Comparison of ENCODE assay signal across 25 cellular contexts in the genomic region with DNA sequence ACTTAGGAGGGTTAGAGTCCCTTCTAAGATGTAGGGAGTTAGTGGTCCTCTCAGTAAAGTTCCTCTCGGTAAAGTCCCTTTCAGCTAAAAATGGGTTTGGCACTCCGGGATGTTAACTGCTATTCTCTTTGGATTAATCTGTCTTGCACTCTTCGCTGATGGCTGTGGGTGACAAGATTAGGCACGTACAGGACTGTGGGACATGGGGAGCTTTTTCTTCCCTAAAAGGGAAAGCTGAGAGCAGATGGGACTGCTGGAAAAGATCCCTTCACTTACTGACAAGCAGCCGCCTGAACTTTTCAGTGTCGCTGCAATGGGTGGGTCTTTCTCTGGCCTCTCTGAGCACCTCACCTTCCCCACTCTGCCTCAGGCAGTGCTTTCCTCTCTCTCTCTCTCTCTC. TPM values are rescaled to one million over a fixed set of nuclear protein-coding genes. Genes with fewer than 3 reads are reported as not detected.
DNase-seq lines count a peak whose midpoint lies in the region; ATAC-seq and TF ChIP-seq lines count a peak whose summit lies in the region.
"Had no signal": no experiment of that assay in that cellular context is flagged by ENCODE, and none has a peak within 500 bp of the region (broad histone marks: within the 10 kb centered on the region; RNA-seq: fewer than 3 reads in every experiment).

No MANE protein-coding gene starts in this region.

- no peak overlapping the region for H3K27ac Mint-ChIP-seq in activated CD8-positive, alpha-beta memory T cell treated with anti-CD3 and anti-CD28 coated beads, Interleukin-2, amount 10 ng/mL, durations not matched to agents 7 days and 5 days

- peak; percentile 33 for DNase-seq in activated CD8-positive, alpha-beta memory T cell treated with anti-CD3 and anti-CD28 coated beads, Interleukin-2, amount 10 ng/mL, durations not matched to agents 7 days and 5 days
- DNase-seq in activated CD8-positive, alpha-beta memory T cell treated with anti-CD3 and anti-CD28 coated beads, Interleukin-2, amount 50 U/mL, for 4 hours, result no peak
- DNase-seq in caudate nucleus (lab: John Stamatoyannopoulos, UW) (no peak), right cardiac atrium (no peak), substantia nigra (lab: John Stamatoyannopoulos, UW) (no peak), sigmoid colon (no peak), esophagus squamous epithelium (lab: John Stamatoyannopoulos, UW) (no peak)
- DNase-seq: 8988T; Caco-2; CD4-positive, alpha-beta memory T cell; DMS 273 treated with DMSO at 0.1 percent for 48 hours; DND-41; KG1; NCI-H1092 treated with DMSO at 0.1 percent for 48 hours; NCI-H1436 treated with DMSO at 0.1 percent for 48 hours; NCI-H2029 treated with DMSO at 0.1 percent for 48 hours; NCI-H226; NCI-H510A treated with DMSO at 0.1 percent for 48 hours; NCI-H774; OCI-M1; SHP77 had no signal

- H3K4me3 Mint-ChIP-seq in activated CD8-positive, alpha-beta memory T cell treated with anti-CD3 and anti-CD28 coated beads, Interleukin-2, amount 10 ng/mL, durations not matched to agents 7 days and 5 days, result no peak overlapping the region
- H3K4me3 Mint-ChIP-seq: CD4-positive, alpha-beta memory T cell had no signal

- 47% methylated on average over 6 of the region's 6 CpGs for WGBS in right cardiac atrium
- 82 to 91% methylated on average over 6 of the region's 6 CpGs for WGBS in sigmoid colon, 2 donors
- WGBS in esophagus squamous epithelium, 2 donors, result 20 to 31% methylated on average over 5 to 6 of the region's 6 CpGs

- H3K27me3 ChIP-seq in right cardiac atrium (ENCODE audit: control insufficient read depth, insufficient read depth), result no peaks in the 10 kb centered on the region
- no peaks in the 10 kb centered on the region for H3K27me3 ChIP-seq in sigmoid colon
- no peaks in the 10 kb centered on the region for H3K27me3 ChIP-seq in esophagus squamous epithelium
- H3K27me3 ChIP-seq: BLaER1 treated with 17β-estradiol and CSF1 and Interleukin-3, amounts not matched to agents 10 nM and 100 nM had no signal

- H3K27me3 Mint-ChIP-seq in activated CD8-positive, alpha-beta memory T cell treated with anti-CD3 and anti-CD28 coated beads, Interleukin-2, amount 10 ng/mL, durations not matched to agents 7 days and 5 days, result peaks cover 22% of the 10 kb centered on the region

- TF ChIP-seq POLR2A in sigmoid colon (IDR thresholded peaks at IDR 0.05), result no peak
- TF ChIP-seq POLR2A in esophagus squamous epithelium (IDR thresholded peaks at IDR 0.05), result no peak

- no peak for ATAC-seq in activated CD8-positive, alpha-beta memory T cell treated with anti-CD3 and anti-CD28 coated beads, Interleukin-2, amount 10 ng/mL, durations not matched to agents 7 days and 5 days
- ATAC-seq in right cardiac atrium (peak; percentile 78 to 85), GM21447 (IDR thresholded peaks at IDR 0.05; ENCODE audit: unreplicated experiment) (no peak)
- ATAC-seq: GM12878 had no signal

- no peaks in the 10 kb centered on the region for H3K9me3 Mint-ChIP-seq in activated CD8-positive, alpha-beta memory T cell treated with anti-CD3 and anti-CD28 coated beads, Interleukin-2, amount 10 ng/mL, durations not matched to agents 7 days and 5 days (ENCODE audit: low read depth)
- H3K9me3 Mint-ChIP-seq: CD4-positive, alpha-beta memory T cell had no signal

- TF ChIP-seq EP300 in sigmoid colon (IDR thresholded peaks at IDR 0.05), result no peak

- H3K4me1 ChIP-seq in right cardiac atrium (ENCODE audit: control insufficient read depth, insufficient read depth, low read length) (peaks cover 1% of the 10 kb centered on the region), sigmoid colon (peaks cover 0 to 5% (median 0%) of the 10 kb centered on the region in 4 donors), esophagus squamous epithelium (no peaks in the 10 kb centered on the region)
- H3K4me1 ChIP-seq: BLaER1 treated with 17β-estradiol and CSF1 and Interleukin-3, amounts not matched to agents 10 nM and 100 nM; Caco-2 had no signal

- CTCF ChIA-PET in activated CD8-positive, alpha-beta memory T cell treated with anti-CD3 and anti-CD28 coated beads, Interleukin-2, amount 10 ng/mL, durations not matched to agents 7 days and 5 days (lab: Charles Lee), result no interaction called here

- no peak overlapping the region for H3K4me3 ChIP-seq in right cardiac atrium (ENCODE audit: low read length)
- H3K4me3 ChIP-seq in sigmoid colon, result no peak overlapping the region
- no peak overlapping the region for H3K4me3 ChIP-seq in esophagus squamous epithelium
- H3K4me3 ChIP-seq: BLaER1 treated with 17β-estradiol and CSF1 and Interleukin-3, amounts not matched to agents 10 nM and 100 nM; GM12878 had no signal

- peak overlapping the region; percentile 21 for H3K27ac ChIP-seq in caudate nucleus (ENCODE audit: low read depth, low read length)
- H3K27ac ChIP-seq in right cardiac atrium (ENCODE audit: low read length), result peak overlapping the region; percentile 98
- H3K27ac ChIP-seq in substantia nigra (ENCODE audit: low read depth, low read length, poor library complexity, severe bottlenecking), result peak overlapping the region; percentile 42
- no peak overlapping the region for H3K27ac ChIP-seq in sigmoid colon
- no peak overlapping the region for H3K27ac ChIP-seq in esophagus squamous epithelium
- H3K27ac ChIP-seq: BLaER1 treated with 17β-estradiol and CSF1 and Interleukin-3, amounts not matched to agents 10 nM and 100 nM had no signal

- no peaks in the 10 kb centered on the region for H3K9me3 ChIP-seq in right cardiac atrium (ENCODE audit: control insufficient read depth, low read length)
- no peaks in the 10 kb centered on the region for H3K9me3 ChIP-seq in sigmoid colon
- no peaks in the 10 kb centered on the region for H3K9me3 ChIP-seq in esophagus squamous epithelium
- H3K9me3 ChIP-seq: BLaER1 treated with 17β-estradiol and CSF1 and Interleukin-3, amounts not matched to agents 10 nM and 100 nM; Caco-2 had no signal

- TF ChIP-seq CTCF in sigmoid colon (IDR thresholded peaks at IDR 0.05) (no peak), esophagus squamous epithelium (IDR thresholded peaks at IDR 0.05) (no peak)

- no peaks in the 10 kb centered on the region for H3K36me3 Mint-ChIP-seq in activated CD8-positive, alpha-beta memory T cell treated with anti-CD3 and anti-CD28 coated beads, Interleukin-2, amount 10 ng/mL, durations not matched to agents 7 days and 5 days
- H3K36me3 Mint-ChIP-seq: CD4-positive, alpha-beta memory T cell had no signal

- intact Hi-C loops in right cardiac atrium (cut with DNase I), result no loop called here
- intact Hi-C loops in sigmoid colon (cut with DNase I), result no loop called here
- intact Hi-C loops in esophagus squamous epithelium (cut with DNase I), result no loop called here

- no peaks in the 10 kb centered on the region for H3K4me1 Mint-ChIP-seq in activated CD8-positive, alpha-beta memory T cell treated with anti-CD3 and anti-CD28 coated beads, Interleukin-2, amount 10 ng/mL, durations not matched to agents 7 days and 5 days
- H3K4me1 Mint-ChIP-seq: CD4-positive, alpha-beta memory T cell had no signal

- H3K36me3 ChIP-seq in sigmoid colon, result no peaks in the 10 kb centered on the region
- H3K36me3 ChIP-seq in esophagus squamous epithelium, result no peaks in the 10 kb centered on the region
- H3K36me3 ChIP-seq: BLaER1 treated with 17β-estradiol and CSF1 and Interleukin-3, amounts not matched to agents 10 nM and 100 nM had no signal

RNA-seq across cellular contexts. Expression of gene HHATL, which starts 16.4 kb away (rescaled TPM):
- not detected for total RNA-seq in activated CD8-positive, alpha-beta memory T cell treated with anti-CD3 and anti-CD28 coated beads, Interleukin-2, amount 10 ng/mL, durations not matched to agents 7 days and 5 days
- total RNA-seq in right cardiac atrium (100 to 1,000 TPM; 480 to 768 (median 570) TPM), sigmoid colon (not detected), esophagus squamous epithelium (not detected)
- polyA plus RNA-seq in right cardiac atrium (622 TPM), sigmoid colon (1 to 10 TPM in 1 of 3 donors, under 1 TPM in 1, not detected in 1; 0.31 to 1.4 TPM)
- total RNA-seq: Caco-2; CD4-positive, alpha-beta memory T cell; GM12878; H1 had no signal
- polyA plus RNA-seq: CD4-positive, alpha-beta memory T cell; GM12878 had no signal

RNA-seq across cellular contexts. Expression of gene KLHL40, which starts 33.7 kb away (rescaled TPM):
- not detected for total RNA-seq in activated CD8-positive, alpha-beta memory T cell treated with anti-CD3 and anti-CD28 coated beads, Interleukin-2, amount 10 ng/mL, durations not matched to agents 7 days and 5 days
- 1 to 10 TPM in 1 of 4 donors, under 1 TPM in 3; 0.09 to 1.6 (median 0.40) TPM for total RNA-seq in right cardiac atrium
- 0.29 TPM for polyA plus RNA-seq in right cardiac atrium
- total RNA-seq in sigmoid colon, result under 1 TPM in 1 of 4 donors, not detected in 3; under 0.01 TPM
- polyA plus RNA-seq in sigmoid colon, result not detected
- total RNA-seq in esophagus squamous epithelium, result not detected
- total RNA-seq: Caco-2; CD4-positive, alpha-beta memory T cell; GM12878; H1 had no signal
- polyA plus RNA-seq: CD4-positive, alpha-beta memory T cell; GM12878 had no signal

RNA-seq across cellular contexts. Expression of gene CCDC13, which starts 54.1 kb away (rescaled TPM):
- under 1 TPM; 0.35 to 0.41 TPM for total RNA-seq in activated CD8-positive, alpha-beta memory T cell treated with anti-CD3 and anti-CD28 coated beads, Interleukin-2, amount 10 ng/mL, durations not matched to agents 7 days and 5 days
- total RNA-seq in right cardiac atrium (1 to 10 TPM in 1 of 4 donors, under 1 TPM in 2, not detected in 1; 0.26 to 1.8 (median 0.96) TPM), sigmoid colon (1 to 10 TPM in 3 of 4 donors, not detected in 1; 1.3 to 3.9 (median 1.8) TPM), esophagus squamous epithelium (1 to 10 TPM in 1 of 4 donors, under 1 TPM in 1, not detected in 2; 0.62 to 1.3 TPM)
- polyA plus RNA-seq in right cardiac atrium (0.84 TPM), sigmoid colon (under 1 TPM; 0.60 to 0.85 (median 0.69) TPM)
- total RNA-seq: H1 had no signal

Comparison
In these comparisons a context has a peak if more than half of its experiments do, and no peak if none do; other contexts are left out.
1. ATAC-seq: peak in right cardiac atrium (2 of 2); none in activated CD8-positive, alpha-beta memory T cell treated with anti-CD3 and anti-CD28 coated beads, Interleukin-2, amount 10 ng/mL, durations not matched to agents 7 days and 5 days (single experiment) and GM21447 (single experiment).
2. H3K27ac ChIP-seq: peak in caudate nucleus (single experiment), right cardiac atrium (single experiment) and substantia nigra (single experiment); none in sigmoid colon (0 of 4) and esophagus squamous epithelium (0 of 4).
3. RNA of gene HHATL, which starts 16.4 kb away (total RNA-seq): 480 to 768 TPM in right cardiac atrium; not detected in sigmoid colon, not detected in activated CD8-positive, alpha-beta memory T cell treated with anti-CD3 and anti-CD28 coated beads, Interleukin-2, amount 10 ng/mL, durations not matched to agents 7 days and 5 days and not detected in esophagus squamous epithelium; every median in the first group is over 100 times any median in the second.